ENCODE assay signal across 20 cellular contexts in the genomic region with DNA sequence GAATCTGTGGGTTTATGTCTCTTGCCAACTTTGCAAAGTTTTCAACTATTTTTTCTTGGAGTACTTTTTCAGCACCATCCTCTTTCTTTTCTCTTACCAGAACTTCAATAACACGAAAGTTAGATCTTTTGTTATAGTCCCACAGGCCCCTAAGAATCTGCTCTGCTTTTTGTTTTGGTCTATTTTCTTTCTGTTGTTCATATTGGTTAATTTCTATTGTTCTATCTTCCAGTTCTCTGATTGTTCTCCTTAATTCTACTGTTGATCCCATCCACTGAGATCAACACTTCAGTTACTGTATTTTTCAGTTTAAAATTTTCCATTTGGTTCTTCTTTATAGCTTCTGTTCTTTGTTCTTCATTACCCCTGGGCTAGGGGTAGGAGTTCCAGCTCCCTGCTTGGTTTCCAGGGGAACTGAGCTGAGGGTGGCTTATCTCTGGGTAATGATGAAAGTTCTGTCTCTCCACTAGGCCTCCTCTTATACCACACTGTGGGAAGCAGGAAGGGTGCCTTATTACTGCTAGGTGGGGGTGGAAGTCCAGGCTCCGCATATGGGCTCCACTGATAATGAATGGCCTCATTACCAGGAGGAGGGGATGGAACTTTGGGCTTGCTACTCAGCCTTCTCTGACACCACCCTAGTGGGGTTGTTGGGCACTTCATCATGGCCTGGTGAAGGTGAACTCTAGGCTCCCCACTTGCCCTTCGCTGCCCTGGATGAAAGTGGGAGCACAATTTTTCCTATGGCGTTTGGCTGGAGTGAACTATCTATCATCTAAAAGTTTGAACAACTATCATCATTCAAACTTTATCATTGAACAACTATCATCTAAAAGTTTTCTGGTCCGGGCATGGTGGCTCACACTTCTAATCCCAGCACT.
"Had no signal": no experiment of that assay in that cellular context is flagged by ENCODE, and none has a peak within 500 bp of the region (broad histone marks: within the 10 kb centered on the region; RNA-seq: fewer than 3 reads in every experiment).

No MANE protein-coding gene starts in this region.

- H3K4me3 Mint-ChIP-seq: activated naive CD8-positive, alpha-beta T cell; central memory CD8-positive, alpha-beta T cell; naive B cell; neural crest cell; T-helper 2 cell treated with Interferon-gamma antibody and Interleukin-4, amounts not matched to agents 5 μg/mL and 100 μg/mL, for 36 hours had no signal

- H3K27me3 Mint-ChIP-seq: activated naive CD8-positive, alpha-beta T cell had no signal

- H3K9ac ChIP-seq: SK-N-SH had no signal

- H3K4me1 Mint-ChIP-seq: central memory CD8-positive, alpha-beta T cell; naive B cell; neural crest cell had no signal

- ATAC-seq: gastrocnemius medialis, left lung, mucosa of descending colon had no signal

- H3K4me2 ChIP-seq: SK-N-SH had no signal

- DNase-seq: activated CD4-positive, alpha-beta T cell treated with anti-CD3 and anti-CD28 coated beads, Interleukin-2, amount 50 U/mL, for 48 hours; amniotic stem cell; gastrocnemius medialis; head of caudate nucleus; left lung; mucosa of descending colon; naive B cell; SK-N-SH; stimulated activated CD4-positive, alpha-beta T cell treated with anti-CD3 and anti-CD28 coated beads, Interleukin-2, amount 100 ng/mL, for 48 hours; stomach; testis; upper lobe of left lung; WERI-Rb-1 had no signal

- H3K27ac Mint-ChIP-seq: activated naive CD8-positive, alpha-beta T cell; naive B cell; T-helper 2 cell treated with Interferon-gamma antibody and Interleukin-4, amounts not matched to agents 5 μg/mL and 100 μg/mL, for 36 hours had no signal

- H3K27me3 ChIP-seq: gastrocnemius medialis, left lung, right atrium auricular region, stomach, testis, upper lobe of left lung had no signal

- H3K36me3 ChIP-seq: gastrocnemius medialis, left lung, prostate gland, right atrium auricular region, stomach, upper lobe of left lung, WERI-Rb-1 had no signal

- H3K4me3 ChIP-seq: coronary artery, gastrocnemius medialis, left lung, mucosa of descending colon, prostate gland, right atrium auricular region, stomach, testis, upper lobe of left lung had no signal

- H3K9me3 ChIP-seq: gastrocnemius medialis, left lung, mucosa of descending colon, prostate gland, right atrium auricular region, SK-N-SH, stomach, testis, upper lobe of left lung had no signal

- H3K4me1 ChIP-seq: gastrocnemius medialis, prostate gland had no signal

- H3K27ac ChIP-seq: coronary artery, gastrocnemius medialis, left lung, prostate gland, right atrium auricular region, stomach, testis, upper lobe of left lung, WERI-Rb-1 had no signal

- H3K9me3 Mint-ChIP-seq: central memory CD8-positive, alpha-beta T cell; neural crest cell; T-helper 2 cell treated with Interferon-gamma antibody and Interleukin-4, amounts not matched to agents 5 μg/mL and 100 μg/mL, for 36 hours had no signal
